ENCODE assay signal across 12 cellular contexts in the genomic region with DNA sequence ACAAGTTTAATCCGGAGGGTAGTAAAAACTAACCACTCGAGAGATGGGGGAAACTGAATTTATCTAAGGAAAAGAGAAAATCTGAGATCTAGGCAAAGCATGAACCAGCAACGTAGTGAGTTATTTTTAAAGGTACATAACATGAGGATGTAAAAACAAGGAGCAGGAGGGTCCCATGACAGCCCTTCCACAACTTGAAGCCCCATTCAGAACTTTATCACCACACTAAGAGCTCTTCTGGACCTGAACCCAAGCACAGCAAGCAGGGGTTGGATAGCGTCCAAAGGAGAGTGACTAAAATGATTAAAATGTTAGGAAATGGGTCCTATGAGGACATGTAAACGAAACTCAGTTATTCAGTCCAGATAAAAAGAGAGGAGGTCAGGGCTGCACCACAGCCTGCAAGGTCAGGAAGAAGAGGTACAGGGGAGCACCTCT. TPM values are rescaled to one million over a fixed set of nuclear protein-coding genes. Genes with fewer than 3 reads are reported as not detected.
DNase-seq lines count a peak whose midpoint lies in the region; ATAC-seq, FAIRE-seq and TF ChIP-seq lines count a peak whose summit lies in the region.
"Had no signal": no experiment of that assay in that cellular context is flagged by ENCODE, and none has a peak within 500 bp of the region (broad histone marks: within the 10 kb centered on the region; RNA-seq: fewer than 3 reads in every experiment).

No MANE protein-coding gene starts in this region.

- 22 to 23% methylated on average over 5 of the region's 5 CpGs for WGBS in pancreas, 2 donors

- no peaks in the 10 kb centered on the region for H3K9me3 ChIP-seq in SJSA1 (replicated peaks)
- no peaks in the 10 kb centered on the region for H3K9me3 ChIP-seq in pancreas

- ATAC-seq in pancreas = peak in 3 of 4 donors; percentile 12 to 24 (median 16)
- no peak for ATAC-seq in stimulated activated naive CD8-positive, alpha-beta T cell treated with anti-CD3 and anti-CD28 coated beads, Interleukin-15, amount 100 ng/mL, for 72 hours
- ATAC-seq: naive thymus-derived CD8-positive, alpha-beta T cell had no signal

- peak overlapping the region; percentile 94 for H3K27ac ChIP-seq in SJSA1
- H3K27ac ChIP-seq in pancreas = peak overlapping the region in 1 of 4 donors; percentile 79

- H3K9me3 Mint-ChIP-seq in stimulated activated naive CD8-positive, alpha-beta T cell treated with anti-CD3 and anti-CD28 coated beads, Interleukin-15, amount 100 ng/mL, for 72 hours = no peaks in the 10 kb centered on the region
- H3K9me3 Mint-ChIP-seq: naive thymus-derived CD8-positive, alpha-beta T cell; T-helper 1 cell treated with Interleukin-12 subunit alpha and Interleukin-12 subunit beta and Interleukin-4 antibody, amounts not matched to agents 30 μg/mL and 1 μg/mL, for 36 hours had no signal

- DNase-seq in Daoy (ENCODE audit: low read depth) (peak; percentile 70), SJSA1 (ENCODE audit: low read depth in 1 of 2, low spot score in 2 of 2) (peak; percentile 69 to 91), fibroblast of the aortic adventitia (ENCODE audit: low read depth) (peak; percentile 94), pancreas (peak in 1 of 6 donors; percentile 37), putamen (ENCODE audit: low spot score) (no peak), SIG-M5 (lab: John Stamatoyannopoulos, UW) (no peak)
- DNase-seq in stimulated activated naive CD8-positive, alpha-beta T cell treated with anti-CD3 and anti-CD28 coated beads, Interleukin-15, amount 100 ng/mL, for 72 hours = no peak
- DNase-seq in effector CD4-positive, alpha-beta T cell = no peak
- DNase-seq: activated T-cell treated with anti-CD3 and anti-CD28 coated beads, Interleukin-2, amount 50 U/mL, for 48 hours; naive thymus-derived CD8-positive, alpha-beta T cell had no signal

- no peak for TF ChIP-seq CTCF in fibroblast of the aortic adventitia (IDR thresholded peaks at IDR 0.05; ENCODE audit: insufficient read depth, low read length)
- TF ChIP-seq CTCF in pancreas (IDR thresholded peaks at IDR 0.05) = no peak

- peaks cover 31% of the 10 kb centered on the region for H3K27me3 Mint-ChIP-seq in stimulated activated naive CD8-positive, alpha-beta T cell treated with anti-CD3 and anti-CD28 coated beads, Interleukin-15, amount 100 ng/mL, for 72 hours

- H3K36me3 ChIP-seq in SJSA1 = peaks cover 18% of the 10 kb centered on the region
- no peaks in the 10 kb centered on the region for H3K36me3 ChIP-seq in pancreas

- no peaks in the 10 kb centered on the region for H3K4me1 Mint-ChIP-seq in stimulated activated naive CD8-positive, alpha-beta T cell treated with anti-CD3 and anti-CD28 coated beads, Interleukin-15, amount 100 ng/mL, for 72 hours
- H3K4me1 Mint-ChIP-seq: naive thymus-derived CD8-positive, alpha-beta T cell had no signal

- H3K4me1 ChIP-seq in SJSA1 (replicated peaks) (peaks cover 86% of the 10 kb centered on the region), pancreas (peaks cover 43 to 80% (median 69%) of the 10 kb centered on the region in 3 donors)

- no peak overlapping the region for H3K27ac Mint-ChIP-seq in stimulated activated naive CD8-positive, alpha-beta T cell treated with anti-CD3 and anti-CD28 coated beads, Interleukin-15, amount 100 ng/mL, for 72 hours
- H3K27ac Mint-ChIP-seq: naive thymus-derived CD8-positive, alpha-beta T cell; T-helper 1 cell treated with Interleukin-12 subunit alpha and Interleukin-12 subunit beta and Interleukin-4 antibody, amounts not matched to agents 30 μg/mL and 1 μg/mL, for 36 hours had no signal

- no peak overlapping the region for H3K4me3 Mint-ChIP-seq in stimulated activated naive CD8-positive, alpha-beta T cell treated with anti-CD3 and anti-CD28 coated beads, Interleukin-15, amount 100 ng/mL, for 72 hours
- H3K4me3 Mint-ChIP-seq: naive thymus-derived CD8-positive, alpha-beta T cell; T-helper 1 cell treated with Interleukin-12 subunit alpha and Interleukin-12 subunit beta and Interleukin-4 antibody, amounts not matched to agents 30 μg/mL and 1 μg/mL, for 36 hours had no signal

- intact Hi-C loops in pancreas (cut with DNase I) = no loop called here

- H3K4me3 ChIP-seq in SJSA1 (no peak overlapping the region), fibroblast of the aortic adventitia (ENCODE audit: low read depth, low read length) (peak overlapping the region; percentile 38), pancreas (no peak overlapping the region)

- H3K27me3 ChIP-seq in SJSA1 (replicated peaks) = no peaks in the 10 kb centered on the region
- H3K27me3 ChIP-seq in pancreas = no peaks in the 10 kb centered on the region

- FAIRE-seq in pancreas (lab: Jason Lieb, UNC) = no peak
- FAIRE-seq: endometrium had no signal

RNA-seq across cellular contexts. Expression of gene SH3RF1, which starts 16.2 kb away (rescaled TPM):
- 4.9 and 8.1 TPM in 2 replicates for total RNA-seq in Daoy (2014; rRNA removed; shearing (Covaris generic))
- total RNA-seq in SJSA1 (2014; rRNA removed; shearing (Covaris generic)) = 9.0 and 14.1 TPM in 2 replicates
- total RNA-seq in fibroblast of the aortic adventitia (ENCODE audit: low replicate concordance) = 47.5 and 57.8 TPM in 2 replicates
- total RNA-seq in pancreas = 10 to 100 TPM; 10.2 to 30.6 (median 15.1) TPM
- polyA plus RNA-seq in pancreas = 1 to 10 TPM; 4.0 to 5.6 TPM
- polyA plus RNA-seq: naive thymus-derived CD8-positive, alpha-beta T cell had no signal

Comparison
In these comparisons a context has a peak if more than half of its experiments do, and no peak if none do; other contexts are left out.
1. DNase-seq: peak in Daoy (single experiment), SJSA1 (2 of 2) and fibroblast of the aortic adventitia (single experiment); none in stimulated activated naive CD8-positive, alpha-beta T cell treated with anti-CD3 and anti-CD28 coated beads, Interleukin-15, amount 100 ng/mL, for 72 hours (0 of 2), putamen (single experiment), SIG-M5 (single experiment) and effector CD4-positive, alpha-beta T cell (single experiment).